ENCODE assay signal across 9 cellular contexts in genomic region chr1:15758953-15759661, GRCh38. TPM values are rescaled to one million over a fixed set of nuclear protein-coding genes. Genes with fewer than 3 reads are reported as not detected.
A peak's percentile ranks its signal among the peaks of the same experiment; 100 is the strongest.
DNase-seq lines count a peak whose midpoint lies in the region; ATAC-seq and TF ChIP-seq lines count a peak whose summit lies in the region.
"Had no signal": no experiment of that assay in that cellular context is flagged by ENCODE, and none has a peak within 500 bp of the region (broad histone marks: within the 10 kb centered on the region; RNA-seq: fewer than 3 reads in every experiment).

No MANE protein-coding gene starts in this region.

- no peak overlapping the region for H3K4me3 Mint-ChIP-seq in activated naive CD4-positive, alpha-beta T cell treated with anti-CD3 and anti-CD28 coated beads, Interleukin-2, amount 10 ng/mL, durations not matched to agents 7 days and 5 days

- H3K27me3 ChIP-seq in AG04450 (ENCODE audit: control insufficient read depth, insufficient read depth, low read length), result peaks cover 3% of the 10 kb centered on the region

- peak overlapping the region; percentile 84 for H3K4me3 ChIP-seq in AG04450 (ENCODE audit: low read depth, low read length)

- no peak for TF ChIP-seq CTCF in AG04450 (IDR thresholded peaks at IDR 0.05; ENCODE audit: low read depth, low read length)

- no peak for DNase-seq in AG04450 (ENCODE audit: low read depth, low spot score)
- DNase-seq in NCI-H69 (lab: John Stamatoyannopoulos, UW), result peak; percentile 37
- no peak for DNase-seq in epithelial cell of prostate (ENCODE audit: low read depth, low spot score)
- DNase-seq in myocyte (ENCODE audit: low read depth), result peak; percentile 84
- no peak for DNase-seq in substantia nigra (lab: John Stamatoyannopoulos, UW)
- no peak for DNase-seq in NCI-H1092 treated with DMSO at 0.1 percent for 48 hours (lab: John Stamatoyannopoulos, UW)
- no peak for DNase-seq in activated naive CD4-positive, alpha-beta T cell treated with anti-CD3 and anti-CD28 coated beads, Interleukin-2, amount 10 ng/mL, durations not matched to agents 7 days and 5 days
- DNase-seq: NCI-H226 had no signal

- peaks cover 76% of the 10 kb centered on the region for H3K27me3 Mint-ChIP-seq in activated naive CD4-positive, alpha-beta T cell treated with anti-CD3 and anti-CD28 coated beads, Interleukin-2, amount 10 ng/mL, durations not matched to agents 7 days and 5 days

- H3K4me1 Mint-ChIP-seq in activated naive CD4-positive, alpha-beta T cell treated with anti-CD3 and anti-CD28 coated beads, Interleukin-2, amount 10 ng/mL, durations not matched to agents 7 days and 5 days, result peaks cover 21% of the 10 kb centered on the region

- no peak for ATAC-seq in HG03342 (IDR thresholded peaks at IDR 0.05; ENCODE audit: unreplicated experiment)

- CTCF ChIA-PET in AG04450 (lab: Charles Lee), result interaction anchor here (1.5 kb wide), 1 partner anchor 16 kb away, joined by 4 read pairs; no protein-coding TSS in a partner anchor
- CTCF ChIA-PET in activated naive CD4-positive, alpha-beta T cell treated with anti-CD3 and anti-CD28 coated beads, Interleukin-2, amount 10 ng/mL, durations not matched to agents 7 days and 5 days (lab: Charles Lee), result interaction anchor here (0.7 kb wide), 1 partner anchor 171 kb away, joined by 3 read pairs; no protein-coding TSS in a partner anchor

- H3K27ac Mint-ChIP-seq in activated naive CD4-positive, alpha-beta T cell treated with anti-CD3 and anti-CD28 coated beads, Interleukin-2, amount 10 ng/mL, durations not matched to agents 7 days and 5 days, result no peak overlapping the region

- no peaks in the 10 kb centered on the region for H3K36me3 Mint-ChIP-seq in activated naive CD4-positive, alpha-beta T cell treated with anti-CD3 and anti-CD28 coated beads, Interleukin-2, amount 10 ng/mL, durations not matched to agents 7 days and 5 days

- H3K27ac ChIP-seq in AG04450 (ENCODE audit: low read depth, low read length) (peak overlapping the region; percentile 70), epithelial cell of prostate (peak overlapping the region; percentile 96), substantia nigra (ENCODE audit: low read depth, low read length, poor library complexity, severe bottlenecking) (no peak overlapping the region)

- H3K9me3 ChIP-seq in AG04450 (ENCODE audit: control insufficient read depth, insufficient read depth, low read length), result peaks cover 3% of the 10 kb centered on the region; the same call in 1 of the 2 replicates

- no peaks in the 10 kb centered on the region for H3K9me3 Mint-ChIP-seq in activated naive CD4-positive, alpha-beta T cell treated with anti-CD3 and anti-CD28 coated beads, Interleukin-2, amount 10 ng/mL, durations not matched to agents 7 days and 5 days

- POLR2A ChIA-PET in AG04450 (lab: Yijun Ruan, JAX), result interaction anchor here (0.5 to 1.1 kb wide), 3 partner anchors 30 to 59 kb away, joined by 3 read pairs; no protein-coding TSS in a partner anchor

RNA-seq across cellular contexts. Expression of gene FBLIM1, which starts 0.5 kb away (rescaled TPM):
- 122 and 143 TPM in 2 replicates for polyA plus RNA-seq in AG04450 (2011; rRNA removed)
- polyA minus RNA-seq in AG04450 (2011; rRNA and poly(A)+ RNA removed), result 98.3 and 105 TPM in 2 replicates
- 38.8 and 103 TPM in 2 replicates for total RNA-seq in myocyte
- 33.0 TPM for polyA plus RNA-seq in myocyte (2012)

RNA-seq across cellular contexts. Expression of gene TMEM82, which starts 16.8 kb away (rescaled TPM):
- polyA plus RNA-seq in AG04450 (2011; rRNA removed), result not detected in 2 replicates
- polyA minus RNA-seq in AG04450 (2011; rRNA and poly(A)+ RNA removed), result not detected in 2 replicates
- total RNA-seq in myocyte, result not detected in 2 replicates
- polyA plus RNA-seq in myocyte (2012), result not detected

RNA-seq across cellular contexts. Expression of gene SLC25A34, which starts 23.0 kb away (rescaled TPM):
- 0.46 and 0.60 TPM in 2 replicates for polyA plus RNA-seq in AG04450 (2011; rRNA removed)
- polyA minus RNA-seq in AG04450 (2011; rRNA and poly(A)+ RNA removed), result 0.17 and 0.46 TPM in 2 replicates
- 5.2 and 13.0 TPM in 2 replicates for total RNA-seq in myocyte
- 3.2 TPM for polyA plus RNA-seq in myocyte (2012)

RNA-seq across cellular contexts. Expression of gene UQCRHL, which starts 48.3 kb away (rescaled TPM):
- polyA plus RNA-seq in AG04450 (2011; rRNA removed), result 2.7 and 3.0 TPM in 2 replicates
- polyA minus RNA-seq in AG04450 (2011; rRNA and poly(A)+ RNA removed), result 1.3 and 1.8 TPM in 2 replicates
- 1.5 and 1.6 TPM in 2 replicates for total RNA-seq in myocyte
- 3.6 TPM for polyA plus RNA-seq in myocyte (2012)

Comparison
In these comparisons a context has a peak if more than half of its experiments do, and no peak if none do; other contexts are left out.
1. DNase-seq: peak in NCI-H69 (single experiment) and myocyte (single experiment); none in AG04450 (single experiment), epithelial cell of prostate (single experiment), substantia nigra (0 of 49), NCI-H1092 treated with DMSO at 0.1 percent for 48 hours (single experiment) and activated naive CD4-positive, alpha-beta T cell treated with anti-CD3 and anti-CD28 coated beads, Interleukin-2, amount 10 ng/mL, durations not matched to agents 7 days and 5 days (single experiment).